Comparison of ENCODE assay signal across 21 cellular contexts in the genomic region with DNA sequence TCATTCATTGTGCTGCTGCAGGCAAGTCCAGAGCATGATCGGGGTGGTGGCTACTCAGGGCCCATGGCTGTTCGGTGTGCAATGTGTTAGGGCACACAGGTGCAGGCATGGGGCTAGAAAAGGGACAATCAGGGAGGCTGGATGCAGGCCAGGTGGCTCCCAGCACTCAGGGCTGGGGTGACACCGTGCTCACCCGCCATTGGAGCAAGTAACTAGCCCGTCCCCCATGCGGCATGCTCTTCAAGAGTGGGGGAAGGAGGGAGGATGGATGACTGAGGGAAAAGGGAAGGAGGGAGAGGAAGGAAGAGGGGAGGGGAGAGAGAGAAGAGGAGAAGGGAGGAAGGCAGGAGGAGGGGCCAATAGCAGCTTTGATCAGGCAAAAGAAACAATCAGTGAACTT.
"Had no signal": no experiment of that assay in that cellular context is flagged by ENCODE, and none has a peak within 500 bp of the region (broad histone marks: within the 10 kb centered on the region; RNA-seq: fewer than 3 reads in every experiment).

No MANE protein-coding gene starts in this region.

- H3K9me3 ChIP-seq: MG63, SJSA1 had no signal

- DNase-seq: Karpas-422, KG1, MG63, NCI-H1092, NCI-H1105 treated with DMSO at 0.1 percent for 48 hours, NCI-H1417 treated with DMSO at 0.1 percent for 48 hours, NCI-H146, NCI-H1694 treated with DMSO at 0.1 percent for 48 hours, NCI-H1930, NCI-H2081, NCI-H2107, NCI-H2227 treated with DMSO at 0.1 percent for 48 hours, NCI-H524, NCI-H526 treated with DMSO at 0.1 percent for 48 hours, NCI-H774, Right ventricle myocardium superior, RPMI8226, SIG-M5 had no signal

- H3K27me3 ChIP-seq: MG63, SJSA1 had no signal

- H3K27ac ChIP-seq: SJSA1, SK-N-MC had no signal

- H3K4me1 ChIP-seq: SJSA1 had no signal

- H3K36me3 ChIP-seq: MG63, SJSA1 had no signal

- FAIRE-seq: RCC 7860 had no signal

- H3K4me3 ChIP-seq: MG63, SJSA1, SK-N-MC had no signal
